19 cellular contexts compared by ENCODE assay signal in the genomic region with DNA sequence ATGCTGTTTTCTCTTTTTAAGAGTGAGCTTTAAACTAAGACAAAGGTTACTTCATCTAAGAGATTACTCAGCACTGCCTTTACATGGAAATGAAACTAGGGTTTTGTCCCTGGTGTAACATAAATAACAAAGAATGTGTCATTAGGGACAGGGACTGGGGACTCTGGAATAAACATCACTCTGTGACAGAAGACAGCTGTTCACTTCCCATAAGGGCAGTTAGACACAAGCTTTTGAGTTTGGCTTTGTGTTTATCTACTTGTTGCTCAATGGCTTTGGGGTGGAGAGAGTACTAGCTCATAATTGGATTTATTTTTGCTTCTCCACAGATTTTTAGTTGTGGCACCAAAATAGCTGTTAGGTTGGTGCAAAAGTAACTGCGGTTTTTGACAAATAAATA.
"Had no signal": no experiment of that assay in that cellular context is flagged by ENCODE, and none has a peak within 500 bp of the region (broad histone marks: within the 10 kb centered on the region; RNA-seq: fewer than 3 reads in every experiment).

No MANE protein-coding gene starts in this region.

- DNase-seq: activated CD4-positive, alpha-beta T cell treated with anti-CD3 and anti-CD28 coated beads for 48 hours; activated CD8-positive, alpha-beta T cell treated with anti-CD3 and anti-CD28 coated beads for 36 hours; activated effector memory CD4-positive, alpha-beta T cell treated with Interleukin-2 at 50 U/mL for 16 hours; activated naive CD4-positive, alpha-beta T cell treated with anti-CD3 and anti-CD28 coated beads, Interleukin-2, amount 50 U/mL, for 16 hours; activated T-cell treated with anti-CD3 and anti-CD28 coated beads, Interleukin-2, amount 50 U/mL, for 4 hours; adrenal gland; mucosa of descending colon; naive thymus-derived CD4-positive, alpha-beta T cell; stimulated activated CD4-positive, alpha-beta T cell treated with anti-CD3 and anti-CD28 coated beads, Interleukin-15, amount 100 ng/mL, for 24 hours; stimulated activated CD4-positive, alpha-beta T cell treated with anti-CD3 and anti-CD28 coated beads, Interleukin-4, amount 100 ng/mL, for 24 hours; stimulated activated naive CD4-positive, alpha-beta T cell; T-helper 2 cell; transverse colon had no signal

- H3K27me3 ChIP-seq: adrenal gland, cardiac muscle cell, transverse colon had no signal

- H2AFZ ChIP-seq: parathyroid adenoma had no signal

- H3K79me2 ChIP-seq: parathyroid adenoma had no signal

- H3K4me1 ChIP-seq: adrenal gland, parathyroid adenoma, transverse colon had no signal

- H3K9ac ChIP-seq: parathyroid adenoma had no signal

- H3K4me3 ChIP-seq: adrenal gland, cardiac muscle cell, mucosa of descending colon, skin epidermis, transverse colon had no signal

- H3K4me3 Mint-ChIP-seq: activated CD8-positive, alpha-beta T cell treated with anti-CD3 and anti-CD28 coated beads for 36 hours; activated T-cell treated with anti-CD3 and anti-CD28 coated beads, Interleukin-2, amount 50 U/mL, for 4 hours; memory B cell; naive thymus-derived CD4-positive, alpha-beta T cell; WTC11 had no signal

- H3K9me3 ChIP-seq: adrenal gland, transverse colon had no signal

- H3K27me3 Mint-ChIP-seq: activated CD8-positive, alpha-beta T cell treated with anti-CD3 and anti-CD28 coated beads for 36 hours; memory B cell; naive thymus-derived CD4-positive, alpha-beta T cell had no signal

- H3K4me1 Mint-ChIP-seq: memory B cell; naive thymus-derived CD4-positive, alpha-beta T cell; WTC11 had no signal

- H3K27ac ChIP-seq: adrenal gland, cardiac muscle cell, parathyroid adenoma, skin epidermis, transverse colon had no signal

- H3K36me3 Mint-ChIP-seq: memory B cell; naive thymus-derived CD4-positive, alpha-beta T cell had no signal

- H3K36me3 ChIP-seq: adrenal gland, cardiac muscle cell, transverse colon had no signal

- ATAC-seq: activated CD8-positive, alpha-beta T cell treated with anti-CD3 and anti-CD28 coated beads for 36 hours; activated T-cell treated with anti-CD3 and anti-CD28 coated beads, Interleukin-2, amount 50 U/mL, for 4 hours; esophagus mucosa; mucosa of descending colon; naive thymus-derived CD4-positive, alpha-beta T cell; WTC11 had no signal

- H3K27ac Mint-ChIP-seq: activated CD8-positive, alpha-beta T cell treated with anti-CD3 and anti-CD28 coated beads for 36 hours; memory B cell; naive thymus-derived CD4-positive, alpha-beta T cell; WTC11 had no signal
